1 cellular context compared by ENCODE assay signal in genomic region chr15:95616306-95616705, GRCh38.
TF ChIP-seq lines count a peak whose summit lies in the region.

No MANE protein-coding gene starts in this region.

TF ChIP-seq in WTC11, 78 proteins besides CTCF, POLR2A, EP300 and RAD21 (continued from another document):
- TF ChIP-seq RELA (CRISPR knock-in tag; IDR thresholded peaks at IDR 0.05; ENCODE audit: borderline replicate concordance) = no peak
